In genomic region chr14:91508105-91508504, GRCh38 we compare ENCODE assay signal across 1 cellular context.
TF ChIP-seq lines count a peak whose summit lies in the region.

No MANE protein-coding gene starts in this region.

TF ChIP-seq in A549, 52 proteins besides CTCF, POLR2A, EP300 and RAD21 (continued from another document):
- TF ChIP-seq FOSL2 (IDR thresholded peaks at IDR 0.05) (no peak), FOSL2 (CRISPR knock-in tag; IDR thresholded peaks at IDR 0.05) (no peak), NR3C1 (IDR thresholded peaks at IDR 0.05) (no peak), TFCP2L1 (CRISPR knock-in tag; IDR thresholded peaks at IDR 0.05) (no peak), RNF2 (IDR thresholded peaks at IDR 0.05; ENCODE audit: borderline replicate concordance, low read depth) (no peak), TP53 (CRISPR knock-in tag; IDR thresholded peaks at IDR 0.05) (no peak), GATA3 (IDR thresholded peaks at IDR 0.05; ENCODE audit: borderline replicate concordance) (no peak), JUN (IDR thresholded peaks at IDR 0.05) (no peak), ZC3H11A (IDR thresholded peaks at IDR 0.05) (no peak), ESRRA (IDR thresholded peaks at IDR 0.05; ENCODE audit: borderline replicate concordance, low read length) (no peak)
- TF ChIP-seq, protein P1, sequence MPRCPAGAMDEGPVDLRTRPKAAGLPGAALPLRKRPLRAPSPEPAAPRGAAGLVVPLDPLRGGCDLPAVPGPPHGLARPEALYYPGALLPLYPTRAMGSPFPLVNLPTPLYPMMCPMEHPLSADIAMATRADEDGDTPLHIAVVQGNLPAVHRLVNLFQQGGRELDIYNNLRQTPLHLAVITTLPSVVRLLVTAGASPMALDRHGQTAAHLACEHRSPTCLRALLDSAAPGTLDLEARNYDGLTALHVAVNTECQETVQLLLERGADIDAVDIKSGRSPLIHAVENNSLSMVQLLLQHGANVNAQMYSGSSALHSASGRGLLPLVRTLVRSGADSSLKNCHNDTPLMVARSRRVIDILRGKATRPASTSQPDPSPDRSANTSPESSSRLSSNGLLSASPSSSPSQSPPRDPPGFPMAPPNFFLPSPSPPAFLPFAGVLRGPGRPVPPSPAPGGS (IDR thresholded peaks at IDR 0.05), result no peak
